8 cellular contexts compared by ENCODE assay signal in the genomic region with DNA sequence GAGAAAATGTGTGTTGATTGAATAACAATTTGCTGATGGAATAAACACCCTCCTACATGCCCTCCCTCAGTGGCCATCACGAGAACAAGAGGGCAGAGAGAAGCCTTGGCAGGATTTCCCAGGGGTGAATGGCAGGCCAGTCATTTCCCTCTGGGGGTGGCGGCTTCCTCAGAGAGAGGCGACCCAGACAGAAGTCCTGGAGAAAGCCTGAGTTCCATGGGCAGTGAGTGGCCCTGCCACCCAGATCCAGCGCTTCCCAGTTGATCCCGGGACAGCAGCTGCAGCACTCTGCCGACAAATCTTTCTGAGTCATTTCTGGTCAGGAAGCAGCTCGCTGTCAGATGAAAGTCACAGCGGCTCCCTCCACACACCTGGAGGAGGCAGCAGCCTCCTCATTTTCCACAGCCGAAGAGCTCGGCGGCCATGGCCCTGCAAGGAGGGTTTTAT.
DNase-seq lines count a peak whose midpoint lies in the region; TF ChIP-seq lines count a peak whose summit lies in the region.

No MANE protein-coding gene starts in this region.

- no peaks in the 10 kb centered on the region; a peak in 1 of 22 replicates for H3K27me3 ChIP-seq in BLaER1 treated with 17β-estradiol and CSF1 and Interleukin-3, amounts not matched to agents 10 nM and 100 nM

- H3K4me3 ChIP-seq in BLaER1 treated with 17β-estradiol and CSF1 and Interleukin-3, amounts not matched to agents 10 nM and 100 nM = peak overlapping the region in 2 of 10 experiments; percentile 1 to 15; a peak in 1 of 20 replicates
- no peak overlapping the region for H3K4me3 ChIP-seq in cardiac fibroblast (replicated peaks in 1 of 2; ENCODE audit: low read depth in 2 of 2, low read length in 2 of 2)

- H3K4me2 ChIP-seq in BLaER1 treated with 17β-estradiol and CSF1 and Interleukin-3, amounts not matched to agents 10 nM and 100 nM = peak overlapping the region; percentile 67 to 92 (median 78)

- H3K9ac ChIP-seq in BLaER1 treated with 17β-estradiol and CSF1 and Interleukin-3, amounts not matched to agents 10 nM and 100 nM = peak overlapping the region in 10 of 11 experiments; percentile 6 to 63 (median 44); a peak in 16 of 22 replicates

- H3K27ac ChIP-seq in BLaER1 treated with 17β-estradiol and CSF1 and Interleukin-3, amounts not matched to agents 10 nM and 100 nM = peak overlapping the region in 9 of 11 experiments; percentile 11 to 57 (median 31); a peak in 14 of 22 replicates

- H3K4me1 ChIP-seq in BLaER1 treated with 17β-estradiol and CSF1 and Interleukin-3, amounts not matched to agents 10 nM and 100 nM = peaks cover 57 to 99% (median 82%) of the 10 kb centered on the region in 10 experiments

- peaks cover 0 to 11% (median 5%) of the 10 kb centered on the region in 11 experiments; a peak in 7 of 22 replicates for H3K9me3 ChIP-seq in BLaER1 treated with 17β-estradiol and CSF1 and Interleukin-3, amounts not matched to agents 10 nM and 100 nM (replicated peaks in 1 of 11)

- no peaks in the 10 kb centered on the region for H4K20me1 ChIP-seq in BLaER1 treated with 17β-estradiol and CSF1 and Interleukin-3, amounts not matched to agents 10 nM and 100 nM

- no peaks in the 10 kb centered on the region for H3K36me3 ChIP-seq in BLaER1 treated with 17β-estradiol and CSF1 and Interleukin-3, amounts not matched to agents 10 nM and 100 nM

- no peak for TF ChIP-seq CTCF in cardiac fibroblast (IDR thresholded peaks at IDR 0.05; ENCODE audit: low read depth, low read length)

- peak; percentile 82 for DNase-seq in HT-29 (ENCODE audit: low spot score)
- peak; percentile 44 to 63 for DNase-seq in cardiac fibroblast (ENCODE audit: low read depth in 2 of 2)
- peak; percentile 45 for DNase-seq in midbrain (lab: John Stamatoyannopoulos, UW)
- DNase-seq in NCI-H446 (lab: John Stamatoyannopoulos, UW) = no peak
- no peak for DNase-seq in NCI-H1694 (lab: John Stamatoyannopoulos, UW)
- DNase-seq in OCI-M1 (lab: John Stamatoyannopoulos, UW) = no peak
- no peak for DNase-seq in foreskin melanocyte

Comparison
In these comparisons a context has a peak if more than half of its experiments do, and no peak if none do; other contexts are left out.
1. DNase-seq: peak in HT-29 (single experiment), cardiac fibroblast (2 of 2) and midbrain (single experiment); none in NCI-H446 (0 of 2), NCI-H1694 (single experiment), OCI-M1 (single experiment) and foreskin melanocyte (single experiment).